Comparison of ENCODE assay signal across 17 cellular contexts in the genomic region with DNA sequence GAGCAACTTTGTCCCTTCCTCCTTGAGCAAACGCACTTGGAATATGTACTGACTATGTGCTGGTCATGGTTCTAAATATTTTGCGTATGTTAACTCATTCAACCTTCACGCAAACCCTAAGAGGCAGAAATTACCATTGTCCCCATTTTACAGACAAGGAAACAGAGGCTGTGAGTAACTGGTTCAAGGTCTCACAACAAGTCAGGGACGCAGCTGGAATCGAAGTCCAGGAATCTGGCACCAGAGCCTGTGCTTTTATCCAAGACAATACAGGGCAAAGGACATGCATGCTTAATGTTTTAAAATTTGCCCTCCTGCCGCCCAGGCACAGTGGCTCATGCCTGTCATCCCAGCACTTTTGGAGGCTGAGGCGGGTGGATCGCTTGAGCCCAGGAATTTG. TPM values are rescaled to one million over a fixed set of nuclear protein-coding genes. Genes with fewer than 3 reads are reported as not detected.
"Had no signal": no experiment of that assay in that cellular context is flagged by ENCODE, and none has a peak within 500 bp of the region (broad histone marks: within the 10 kb centered on the region; RNA-seq: fewer than 3 reads in every experiment).

No MANE protein-coding gene starts in this region.

- H3K27ac ChIP-seq: body of pancreas, left ventricle myocardium inferior, ovary, sigmoid colon, upper lobe of left lung had no signal

- H3K27ac Mint-ChIP-seq: endodermal cell had no signal

- ATAC-seq: body of pancreas had no signal

- H3K4me3 Mint-ChIP-seq: endodermal cell, neural crest cell had no signal

- DNase-seq: activated gamma-delta T cell; amniotic stem cell; body of pancreas; central memory CD4-positive, alpha-beta T cell; endodermal cell; erythroblast; left ventricle myocardium inferior; mesendoderm; ovary; sigmoid colon; stimulated activated naive CD4-positive, alpha-beta T cell treated with Interleukin-2 at 50 U/mL for 16 hours; T1000; upper lobe of left lung had no signal

- FAIRE-seq: keratinocyte had no signal

- H3K9me3 ChIP-seq: body of pancreas had no signal

- H3K4me3 ChIP-seq: body of pancreas, left ventricle myocardium inferior, ovary, sigmoid colon, upper lobe of left lung had no signal

RNA-seq across cellular contexts. Expression of gene FXYD7, which starts 16.6 kb away (rescaled TPM):
- total RNA-seq: activated CD8-positive, alpha-beta memory T cell treated with anti-CD3 and anti-CD28 coated beads for 36 hours; left ventricle myocardium inferior had no signal
- polyA plus RNA-seq: keratinocyte had no signal

RNA-seq across cellular contexts. Expression of gene FXYD1, which starts 21.0 kb away (rescaled TPM):
- total RNA-seq: activated CD8-positive, alpha-beta memory T cell treated with anti-CD3 and anti-CD28 coated beads for 36 hours had no signal

RNA-seq across cellular contexts. Expression of gene LGI4, which starts 24.7 kb away (rescaled TPM):
- total RNA-seq: activated CD8-positive, alpha-beta memory T cell treated with anti-CD3 and anti-CD28 coated beads for 36 hours had no signal

RNA-seq across cellular contexts. Expression of gene FXYD3, which starts 44.0 kb away (rescaled TPM):
- total RNA-seq: activated CD8-positive, alpha-beta memory T cell treated with anti-CD3 and anti-CD28 coated beads for 36 hours; endodermal cell; temporal lobe had no signal
